9 cellular contexts compared by ENCODE assay signal in genomic region chr1:86774305-86775304, GRCh38.
DNase-seq lines count a peak whose midpoint lies in the region; FAIRE-seq and TF ChIP-seq lines count a peak whose summit lies in the region.
"Had no signal": no experiment of that assay in that cellular context is flagged by ENCODE, and none has a peak within 500 bp of the region (broad histone marks: within the 10 kb centered on the region; RNA-seq: fewer than 3 reads in every experiment).

No MANE protein-coding gene starts in this region.

- no peaks in the 10 kb centered on the region for H3K36me3 ChIP-seq in H7 (replicated peaks; ENCODE audit: control insufficient read depth, insufficient read depth, low read length)

- DNase-seq in GM10248 (ENCODE audit: extremely low spot score): peak; percentile 31
- DNase-seq in H54 (ENCODE audit: insufficient read length, low spot score): peak; percentile 32
- DNase-seq in LHCN-M2 (ENCODE audit: low read depth): peak; percentile 98
- DNase-seq in RPMI8226: peak; percentile 36
- DNase-seq in anterior cingulate cortex (lab: John Stamatoyannopoulos, UW): peak in 49 of 58 donors; percentile 12 to 75 (median 45)
- peak; percentile 80 for DNase-seq in iPS-NIHi7 (ENCODE audit: extremely low spot score)
- DNase-seq in stimulated activated CD4-positive, alpha-beta T cell treated with anti-CD3 and anti-CD28 coated beads, Interleukin-12 subunit alpha, Interleukin-12 subunit beta, amount 100 ng/mL, for 4 hours: peak; percentile 27
- no peak for DNase-seq in H7

- H3K27me3 ChIP-seq in H7 (ENCODE audit: control insufficient read depth, insufficient read depth, low read length): no peaks in the 10 kb centered on the region

- no peak overlapping the region for H3K4me3 ChIP-seq in H7 (ENCODE audit: insufficient read depth, low read depth, low read length)

- no peak for TF ChIP-seq POLR2A in H54 (IDR thresholded peaks at IDR 0.05; ENCODE audit: low read depth, low read length)

- CTCF ChIA-PET in GM10248 (lab: Yijun Ruan, JAX): interaction anchor here (1.5 kb wide), 1 partner anchor 15 kb away, joined by 3 read pairs; no protein-coding TSS in a partner anchor

- POLR2A ChIA-PET in GM10248 (lab: Yijun Ruan, JAX): no interaction called here

- FAIRE-seq in H54 (lab: Jason Lieb, UNC): peak; percentile 82
- FAIRE-seq: endometrium had no signal

- no peak for TF ChIP-seq CTCF in GM10248 (IDR thresholded peaks at IDR 0.05; ENCODE audit: control extremely low read depth, extremely low read depth, low read depth, missing control alignments)
